In genomic region chr1:47756006-47756405, GRCh38 we compare ENCODE assay signal across 8 cellular contexts.
"Had no signal": no experiment of that assay in that cellular context is flagged by ENCODE, and none has a peak within 500 bp of the region (broad histone marks: within the 10 kb centered on the region; RNA-seq: fewer than 3 reads in every experiment).

No MANE protein-coding gene starts in this region.

- H3K27me3 ChIP-seq: ascending aorta, gastrocnemius medialis had no signal

- DNase-seq: activated gamma-delta T cell, gastrocnemius medialis, heart left ventricle, T1000 had no signal

- H3K36me3 ChIP-seq: ascending aorta, gastrocnemius medialis, heart left ventricle, thoracic aorta had no signal

- H3K4me1 ChIP-seq: gastrocnemius medialis had no signal

- H3K9me3 ChIP-seq: ascending aorta, gastrocnemius medialis, heart left ventricle, mucosa of descending colon, thoracic aorta had no signal

- H3K4me3 ChIP-seq: ascending aorta, gastrocnemius medialis, heart left ventricle, mucosa of descending colon, skin epidermis, thoracic aorta had no signal

- H3K27ac ChIP-seq: ascending aorta, gastrocnemius medialis, heart left ventricle, skin epidermis, thoracic aorta had no signal
